In the genomic region with DNA sequence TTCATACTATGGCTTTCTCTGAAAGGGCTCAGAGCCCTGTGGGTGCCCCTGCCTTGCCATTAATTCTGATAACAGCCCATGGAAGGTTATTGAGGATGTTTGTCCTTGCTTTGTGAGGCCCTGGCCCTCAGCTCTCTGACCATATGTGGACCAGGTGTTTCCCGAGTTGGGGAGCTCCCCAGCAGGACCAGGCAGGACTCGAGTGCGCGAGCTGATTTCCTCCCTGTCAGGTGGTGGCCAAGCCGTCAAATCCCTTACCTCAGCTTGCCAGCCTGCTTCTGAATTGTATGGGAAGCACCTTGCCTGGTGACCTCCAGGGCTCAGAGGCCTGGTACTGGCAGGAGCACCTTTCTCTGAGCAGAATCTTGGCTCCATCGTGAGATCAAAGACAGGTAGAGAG, we compare ENCODE assay signal across 29 cellular contexts.
"Had no signal": no experiment of that assay in that cellular context is flagged by ENCODE, and none has a peak within 500 bp of the region (broad histone marks: within the 10 kb centered on the region; RNA-seq: fewer than 3 reads in every experiment).

No MANE protein-coding gene starts in this region.

- ATAC-seq: foreskin keratinocyte, heart left ventricle, right cardiac atrium, upper lobe of right lung had no signal

- H3K4me3 Mint-ChIP-seq: activated CD4-positive, alpha-beta memory T cell treated with anti-CD3 and anti-CD28 coated beads, Interleukin-2, amount 10 ng/mL, durations not matched to agents 7 days and 5 days; activated CD4-positive, alpha-beta T cell treated with anti-CD3 and anti-CD28 coated beads, Interleukin-2, amount 10 ng/mL, durations not matched to agents 7 days and 5 days; activated naive CD4-positive, alpha-beta T cell treated with anti-CD3 and anti-CD28 coated beads, Interleukin-2, amount 10 ng/mL, durations not matched to agents 7 days and 5 days; activated naive CD8-positive, alpha-beta T cell treated with anti-CD3 and anti-CD28 coated beads, Interleukin-2, amount 10 ng/mL, durations not matched to agents 7 days and 5 days; activated T-cell treated with anti-CD3 and anti-CD28 coated beads, Interleukin-2, amount 50 U/mL, for 24 hours; brain; endodermal cell; nephron; T-helper 2 cell treated with Interferon-gamma antibody and Interleukin-4, amounts not matched to agents 5 μg/mL and 100 μg/mL, for 36 hours had no signal

- H3K4me1 Mint-ChIP-seq: activated CD4-positive, alpha-beta memory T cell treated with anti-CD3 and anti-CD28 coated beads, Interleukin-2, amount 10 ng/mL, durations not matched to agents 7 days and 5 days; activated CD4-positive, alpha-beta T cell treated with anti-CD3 and anti-CD28 coated beads, Interleukin-2, amount 10 ng/mL, durations not matched to agents 7 days and 5 days; activated naive CD4-positive, alpha-beta T cell treated with anti-CD3 and anti-CD28 coated beads, Interleukin-2, amount 10 ng/mL, durations not matched to agents 7 days and 5 days; brain; endodermal cell had no signal

- H3K9me3 ChIP-seq: ascending aorta, esophagus muscularis mucosa, heart left ventricle, suprapubic skin, tibial artery, upper lobe of right lung had no signal

- H3K9me3 Mint-ChIP-seq: activated CD4-positive, alpha-beta memory T cell treated with anti-CD3 and anti-CD28 coated beads, Interleukin-2, amount 10 ng/mL, durations not matched to agents 7 days and 5 days; activated CD4-positive, alpha-beta T cell treated with anti-CD3 and anti-CD28 coated beads, Interleukin-2, amount 10 ng/mL, durations not matched to agents 7 days and 5 days; activated naive CD4-positive, alpha-beta T cell treated with anti-CD3 and anti-CD28 coated beads, Interleukin-2, amount 10 ng/mL, durations not matched to agents 7 days and 5 days; activated naive CD8-positive, alpha-beta T cell treated with anti-CD3 and anti-CD28 coated beads, Interleukin-2, amount 10 ng/mL, durations not matched to agents 7 days and 5 days; activated T-cell treated with anti-CD3 and anti-CD28 coated beads, Interleukin-2, amount 50 U/mL, for 24 hours; endodermal cell; nephron; T-helper 2 cell treated with Interferon-gamma antibody and Interleukin-4, amounts not matched to agents 5 μg/mL and 100 μg/mL, for 36 hours had no signal

- DNase-seq: activated CD4-positive, alpha-beta memory T cell treated with anti-CD3 and anti-CD28 coated beads, Interleukin-2, amount 10 ng/mL, durations not matched to agents 7 days and 5 days; activated CD4-positive, alpha-beta T cell treated with anti-CD3 and anti-CD28 coated beads, Interleukin-2, amount 10 ng/mL, durations not matched to agents 7 days and 5 days; activated CD4-positive, CD25-positive, alpha-beta regulatory T cell treated with anti-CD3 and anti-CD28 coated beads, Interleukin-2, amount 50 U/mL, for 72 hours; activated CD8-positive, alpha-beta memory T cell treated with anti-CD3 and anti-CD28 coated beads, Interleukin-2, amount 50 U/mL, for 48 hours; activated gamma-delta T cell; activated naive CD4-positive, alpha-beta T cell treated with anti-CD3 and anti-CD28 coated beads, Interleukin-2, amount 10 ng/mL, durations not matched to agents 7 days and 5 days; activated naive CD8-positive, alpha-beta T cell treated with anti-CD3 and anti-CD28 coated beads, Interleukin-2, amount 10 ng/mL, durations not matched to agents 7 days and 5 days; activated T-cell treated with anti-CD3 and anti-CD28 coated beads, Interleukin-2, amount 50 U/mL, for 24 hours; endodermal cell; foreskin keratinocyte; heart left ventricle; hypothalamus; mesenchymal stem cell; posterior cingulate gyrus; right cardiac atrium; stimulated activated CD4-positive, alpha-beta T cell treated with anti-CD3 and anti-CD28 coated beads, Interleukin-15, amount 100 ng/mL, for 24 hours; stimulated activated CD4-positive, alpha-beta T cell treated with anti-CD3 and anti-CD28 coated beads, Interleukin-2, amount 100 ng/mL, for 24 hours; stimulated activated naive CD4-positive, alpha-beta T cell; tibial artery; upper lobe of right lung had no signal

- H3K27ac ChIP-seq: ascending aorta, cardiac muscle cell, coronary artery, esophagus muscularis mucosa, foreskin keratinocyte, heart left ventricle, suprapubic skin, tibial artery, upper lobe of right lung, VCaP had no signal

- H3K4me1 ChIP-seq: ascending aorta, esophagus muscularis mucosa, foreskin keratinocyte, tibial artery, upper lobe of right lung had no signal

- H3K27me3 Mint-ChIP-seq: activated CD4-positive, alpha-beta T cell treated with anti-CD3 and anti-CD28 coated beads, Interleukin-2, amount 10 ng/mL, durations not matched to agents 7 days and 5 days; activated T-cell treated with anti-CD3 and anti-CD28 coated beads, Interleukin-2, amount 50 U/mL, for 24 hours had no signal

- H3K27ac Mint-ChIP-seq: activated CD4-positive, alpha-beta memory T cell treated with anti-CD3 and anti-CD28 coated beads, Interleukin-2, amount 10 ng/mL, durations not matched to agents 7 days and 5 days; activated CD4-positive, alpha-beta T cell treated with anti-CD3 and anti-CD28 coated beads, Interleukin-2, amount 10 ng/mL, durations not matched to agents 7 days and 5 days; activated naive CD4-positive, alpha-beta T cell treated with anti-CD3 and anti-CD28 coated beads, Interleukin-2, amount 10 ng/mL, durations not matched to agents 7 days and 5 days; activated naive CD8-positive, alpha-beta T cell treated with anti-CD3 and anti-CD28 coated beads, Interleukin-2, amount 10 ng/mL, durations not matched to agents 7 days and 5 days; activated T-cell treated with anti-CD3 and anti-CD28 coated beads, Interleukin-2, amount 50 U/mL, for 24 hours; brain; endodermal cell; nephron; T-helper 2 cell treated with Interferon-gamma antibody and Interleukin-4, amounts not matched to agents 5 μg/mL and 100 μg/mL, for 36 hours had no signal

- H3K36me3 Mint-ChIP-seq: activated naive CD4-positive, alpha-beta T cell treated with anti-CD3 and anti-CD28 coated beads, Interleukin-2, amount 10 ng/mL, durations not matched to agents 7 days and 5 days; activated naive CD8-positive, alpha-beta T cell treated with anti-CD3 and anti-CD28 coated beads, Interleukin-2, amount 10 ng/mL, durations not matched to agents 7 days and 5 days; brain had no signal

- H3K36me3 ChIP-seq: ascending aorta, cardiac muscle cell, esophagus muscularis mucosa, heart left ventricle, suprapubic skin, tibial artery, upper lobe of right lung had no signal

- H3K27me3 ChIP-seq: ascending aorta, cardiac muscle cell, esophagus muscularis mucosa, foreskin keratinocyte, heart left ventricle, suprapubic skin, upper lobe of right lung had no signal

- H3K4me3 ChIP-seq: ascending aorta, cardiac muscle cell, coronary artery, esophagus muscularis mucosa, heart left ventricle, suprapubic skin, tibial artery, upper lobe of right lung had no signal
